ENCODE assay signal across 18 cellular contexts in the genomic region with DNA sequence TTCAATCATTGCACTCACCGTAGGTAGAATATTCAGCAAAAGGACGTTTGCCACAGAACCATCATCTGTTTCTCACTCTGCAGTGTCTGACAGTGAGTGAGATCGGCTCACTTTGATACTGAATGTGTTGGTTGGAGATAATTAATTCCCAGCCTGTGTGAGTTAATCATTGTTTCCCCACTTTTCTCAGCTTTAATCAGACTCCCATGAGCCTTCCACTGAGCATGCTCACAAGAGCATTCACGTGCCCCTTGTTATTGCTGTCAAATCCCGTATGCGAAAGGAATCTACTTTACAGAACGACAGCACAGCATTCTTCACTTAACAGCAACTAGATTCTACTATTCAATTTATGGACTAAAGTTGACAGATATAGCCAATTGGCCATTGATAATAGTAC.
"Had no signal": no experiment of that assay in that cellular context is flagged by ENCODE, and none has a peak within 500 bp of the region (broad histone marks: within the 10 kb centered on the region; RNA-seq: fewer than 3 reads in every experiment).

No MANE protein-coding gene starts in this region.

- H2AFZ ChIP-seq: parathyroid adenoma had no signal

- H3K27ac ChIP-seq: breast epithelium, colonic mucosa, foreskin keratinocyte, parathyroid adenoma, sigmoid colon, testis, vagina had no signal

- H3K4me1 ChIP-seq: breast epithelium, colonic mucosa, foreskin keratinocyte, parathyroid adenoma, sigmoid colon, testis, vagina had no signal

- H3K9me3 ChIP-seq: breast epithelium, colonic mucosa, sigmoid colon, testis, vagina had no signal

- H3K36me3 ChIP-seq: breast epithelium, colonic mucosa, sigmoid colon, vagina had no signal

- H3K27me3 ChIP-seq: colonic mucosa, foreskin keratinocyte, sigmoid colon, testis, vagina had no signal

- H3K4me3 ChIP-seq: breast epithelium, colonic mucosa, sigmoid colon, smooth muscle cell, testis, vagina had no signal

- DNase-seq: activated T-cell treated with anti-CD3 and anti-CD28 coated beads, Interleukin-2, amount 50 U/mL, for 1 hour; aorta; colonic mucosa; endodermal cell; foreskin keratinocyte; midbrain; natural killer cell; retina; sigmoid colon; stimulated activated CD4-positive, alpha-beta T cell treated with anti-CD3 and anti-CD28 coated beads, Interleukin-15, amount 100 ng/mL, for 24 hours; stimulated activated naive B cell treated with anti-CD40 and anti-IgM and Interleukin-4, amounts not matched to agents 10 μg/mL and 1 μg/mL and 100 μg/mL, for 72 hours; T1000; testis; trophoblast cell had no signal
